Comparison of ENCODE assay signal across 8 cellular contexts in the genomic region with DNA sequence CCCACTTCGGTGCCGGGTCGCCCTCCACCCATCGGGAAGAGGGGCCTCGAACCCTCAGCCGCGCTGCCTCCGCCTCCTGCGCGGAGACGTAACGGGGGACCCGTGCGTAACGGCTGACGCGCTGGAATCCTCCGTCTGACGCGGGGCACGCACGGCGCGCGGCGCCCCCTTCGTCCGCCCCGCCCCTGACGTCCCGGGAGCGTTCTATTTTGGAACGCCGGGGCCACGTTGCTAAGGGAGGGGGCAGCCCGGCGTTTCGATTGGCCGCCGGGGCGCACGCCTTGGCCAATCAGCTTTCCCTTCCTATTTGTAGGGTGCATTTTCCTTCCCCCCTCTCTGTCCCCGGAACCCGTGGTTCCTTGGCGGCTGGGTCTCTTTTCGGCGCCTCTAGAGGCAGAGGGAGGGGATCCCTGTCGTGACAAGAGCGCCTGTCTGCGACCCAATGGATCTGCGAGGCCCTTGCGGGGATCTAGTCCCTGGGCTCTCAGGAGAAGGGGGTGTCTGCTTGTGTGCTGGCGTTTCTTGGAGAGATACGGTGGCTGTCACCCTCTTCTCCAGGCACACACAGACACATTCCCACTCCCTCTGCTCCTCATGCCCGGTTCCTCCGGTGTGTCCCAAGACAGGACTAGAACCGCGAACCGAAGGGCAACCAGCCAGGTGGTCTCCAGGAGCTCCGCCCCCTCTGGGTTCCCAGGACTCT. TPM values are rescaled to one million over a fixed set of nuclear protein-coding genes. Genes with fewer than 3 reads are reported as not detected.
A peak's percentile ranks its signal among the peaks of the same experiment; 100 is the strongest.
DNase-seq lines count a peak whose midpoint lies in the region; ATAC-seq and TF ChIP-seq lines count a peak whose summit lies in the region.

No MANE protein-coding gene starts in this region.

- peak overlapping the region; percentile 86 to 92 for H3K27ac ChIP-seq in liver (ENCODE audit: low read depth in 1 of 2, low read length in 2 of 2)

- H3K4me1 ChIP-seq in BE2C, result no peaks in the 10 kb centered on the region; the same call in 1 of the 2 replicates
- peaks cover 8 to 46% (median 21%) of the 10 kb centered on the region in 4 donors for H3K4me1 ChIP-seq in liver (ENCODE audit: control insufficient read depth in 4 of 4, insufficient read depth in 4 of 4, low read length in 3 of 4)

- peak overlapping the region; percentile 70 for H3K4me3 ChIP-seq in BE2C (ENCODE audit: low read depth, low read length)
- H3K4me3 ChIP-seq in liver (ENCODE audit: low read depth in 1 of 3, low read length in 3 of 3), result peak overlapping the region; percentile 51 to 93 (median 67)

- no peak for TF ChIP-seq CTCF in BE2C (IDR thresholded peaks at IDR 0.05; ENCODE audit: low read depth, low read length)
- no peak for TF ChIP-seq CTCF in liver (IDR thresholded peaks at IDR 0.05; ENCODE audit: low read depth, low read length, missing input control)

- H3K27me3 ChIP-seq in BE2C, result peaks cover 17% of the 10 kb centered on the region
- peaks cover 0 to 4% (median 2%) of the 10 kb centered on the region in 4 donors for H3K27me3 ChIP-seq in liver (ENCODE audit: control insufficient read depth in 4 of 4, insufficient read depth in 4 of 4, low read length in 3 of 4)

- H3K4me1 Mint-ChIP-seq in dendritic cell treated with granulocyte-macrophage colony-stimulating factor and Interleukin-4, amounts not matched to agents 40 ng/mL and 50 ng/mL, for 4 days (ENCODE audit: low read depth), result peaks cover 80% of the 10 kb centered on the region

- no peaks in the 10 kb centered on the region for H3K9me3 Mint-ChIP-seq in dendritic cell treated with granulocyte-macrophage colony-stimulating factor and Interleukin-4, amounts not matched to agents 40 ng/mL and 50 ng/mL, for 4 days

- ATAC-seq in GM19328 (IDR thresholded peaks at IDR 0.05; ENCODE audit: unreplicated experiment) (peak; percentile 66), HG03469 (IDR thresholded peaks at IDR 0.05; ENCODE audit: unreplicated experiment) (peak; percentile 35)

- TF ChIP-seq RAD21 in liver (IDR thresholded peaks at IDR 0.05), result no peak

- H3K36me3 Mint-ChIP-seq in dendritic cell treated with granulocyte-macrophage colony-stimulating factor and Interleukin-4, amounts not matched to agents 40 ng/mL and 50 ng/mL, for 4 days (ENCODE audit: low read depth), result peaks cover 7% of the 10 kb centered on the region

- no peaks in the 10 kb centered on the region for H3K9me3 ChIP-seq in BE2C
- no peaks in the 10 kb centered on the region for H3K9me3 ChIP-seq in liver (ENCODE audit: control insufficient read depth in 4 of 4, low read length in 3 of 4)

- under 1% methylated on average over 60 of the region's 60 CpGs for WGBS in liver

- H3K9ac ChIP-seq in liver (ENCODE audit: low read depth in 1 of 2, low read length in 2 of 2), result peak overlapping the region; percentile 90 to 93

- no peaks in the 10 kb centered on the region for H3K36me3 ChIP-seq in BE2C
- no peaks in the 10 kb centered on the region for H3K36me3 ChIP-seq in liver (ENCODE audit: control insufficient read depth in 4 of 4, insufficient read depth in 3 of 4, low read depth in 1 of 4, low read length in 3 of 4)

- H3K4me3 Mint-ChIP-seq in dendritic cell treated with granulocyte-macrophage colony-stimulating factor and Interleukin-4, amounts not matched to agents 40 ng/mL and 50 ng/mL, for 4 days, result peak overlapping the region; percentile 93

- intact Hi-C loops in dendritic cell treated with granulocyte-macrophage colony-stimulating factor and Interleukin-4, amounts not matched to agents 40 ng/mL and 50 ng/mL, for 4 days (cut with micrococcal nuclease), result loop anchor here (2.0 kb wide), 1 partner anchor 26 kb away; no protein-coding TSS in a partner anchor

- DNase-seq in BE2C, result peak; percentile 95
- peak; percentile 84 for DNase-seq in NCI-H526 treated with DMSO at 0.1 percent for 48 hours (lab: John Stamatoyannopoulos, UW)
- peak; percentile 85 for DNase-seq in activated CD4-positive, alpha-beta T cell treated with anti-CD3 and anti-CD28 coated beads, Interleukin-2, amount 50 U/mL, for 1 hour
- peak; percentile 93 for DNase-seq in stimulated activated CD4-positive, alpha-beta T cell treated with anti-CD3 and anti-CD28 coated beads, Interleukin-4, amount 100 ng/mL, for 1 hour

- peaks cover 64% of the 10 kb centered on the region for H3K27me3 Mint-ChIP-seq in dendritic cell treated with granulocyte-macrophage colony-stimulating factor and Interleukin-4, amounts not matched to agents 40 ng/mL and 50 ng/mL, for 4 days

- H3K27ac Mint-ChIP-seq in dendritic cell treated with granulocyte-macrophage colony-stimulating factor and Interleukin-4, amounts not matched to agents 40 ng/mL and 50 ng/mL, for 4 days, result peak overlapping the region; percentile 97

TF ChIP-seq in liver, 16 proteins besides CTCF, POLR2A, EP300 and RAD21:
- TF ChIP-seq TAF1 (conservative IDR thresholded peaks at IDR 0.05) (no peak), SP1 (IDR thresholded peaks at IDR 0.05) (peak; percentile 86), FOXA1 (IDR thresholded peaks at IDR 0.05) (no peak)
- TF ChIP-seq, protein P1, sequence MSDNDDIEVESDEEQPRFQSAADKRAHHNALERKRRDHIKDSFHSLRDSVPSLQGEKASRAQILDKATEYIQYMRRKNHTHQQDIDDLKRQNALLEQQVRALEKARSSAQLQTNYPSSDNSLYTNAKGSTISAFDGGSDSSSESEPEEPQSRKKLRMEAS (IDR thresholded peaks at IDR 0.05), result peak; percentile 8
- TF ChIP-seq, protein P2, sequence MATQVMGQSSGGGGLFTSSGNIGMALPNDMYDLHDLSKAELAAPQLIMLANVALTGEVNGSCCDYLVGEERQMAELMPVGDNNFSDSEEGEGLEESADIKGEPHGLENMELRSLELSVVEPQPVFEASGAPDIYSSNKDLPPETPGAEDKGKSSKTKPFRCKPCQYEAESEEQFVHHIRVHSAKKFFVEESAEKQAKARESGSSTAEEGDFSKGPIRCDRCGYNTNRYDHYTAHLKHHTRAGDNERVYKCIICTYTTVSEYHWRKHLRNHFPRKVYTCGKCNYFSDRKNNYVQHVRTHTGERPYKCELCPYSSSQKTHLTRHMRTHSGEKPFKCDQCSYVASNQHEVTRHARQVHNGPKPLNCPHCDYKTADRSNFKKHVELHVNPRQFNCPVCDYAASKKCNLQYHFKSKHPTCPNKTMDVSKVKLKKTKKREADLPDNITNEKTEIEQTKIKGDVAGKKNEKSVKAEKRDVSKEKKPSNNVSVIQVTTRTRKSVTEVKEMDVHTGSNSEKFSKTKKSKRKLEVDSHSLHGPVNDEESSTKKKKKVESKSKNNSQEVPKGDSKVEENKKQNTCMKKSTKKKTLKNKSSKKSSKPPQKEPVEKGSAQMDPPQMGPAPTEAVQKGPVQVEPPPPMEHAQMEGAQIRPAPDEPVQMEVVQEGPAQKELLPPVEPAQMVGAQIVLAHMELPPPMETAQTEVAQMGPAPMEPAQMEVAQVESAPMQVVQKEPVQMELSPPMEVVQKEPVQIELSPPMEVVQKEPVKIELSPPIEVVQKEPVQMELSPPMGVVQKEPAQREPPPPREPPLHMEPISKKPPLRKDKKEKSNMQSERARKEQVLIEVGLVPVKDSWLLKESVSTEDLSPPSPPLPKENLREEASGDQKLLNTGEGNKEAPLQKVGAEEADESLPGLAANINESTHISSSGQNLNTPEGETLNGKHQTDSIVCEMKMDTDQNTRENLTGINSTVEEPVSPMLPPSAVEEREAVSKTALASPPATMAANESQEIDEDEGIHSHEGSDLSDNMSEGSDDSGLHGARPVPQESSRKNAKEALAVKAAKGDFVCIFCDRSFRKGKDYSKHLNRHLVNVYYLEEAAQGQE (IDR thresholded peaks at IDR 0.05), result peak; percentile 45

RNA-seq across cellular contexts. Expression of gene FOSB, which starts 1.5 kb away (rescaled TPM):
- polyA plus RNA-seq in BE2C (2012; ENCODE audit: insufficient read depth, insufficient read length, low read depth), result 1.1 TPM
- total RNA-seq in liver, result 1 to 10 TPM in 1 of 2 donors, under 1 TPM in 1; 0.28 to 1.3 TPM
- under 1 TPM; 0.18 to 0.51 TPM for polyA plus RNA-seq in liver

RNA-seq across cellular contexts. Expression of gene RTN2, which starts 27.6 kb away (rescaled TPM):
- polyA plus RNA-seq in BE2C (2012; ENCODE audit: insufficient read depth, insufficient read length, low read depth), result 79.0 TPM
- 1 to 10 TPM; 1.0 to 1.6 TPM for total RNA-seq in liver
- 1 to 10 TPM; 1.3 to 3.5 TPM for polyA plus RNA-seq in liver

RNA-seq across cellular contexts. Expression of gene PPM1N, which starts 29.0 kb away (rescaled TPM):
- polyA plus RNA-seq in BE2C (2012; ENCODE audit: insufficient read depth, insufficient read length, low read depth), result 2.2 TPM
- total RNA-seq in liver, result 1 to 10 TPM in 1 of 2 donors, under 1 TPM in 1; 0.17 to 1.5 TPM
- under 1 TPM; 0.45 to 0.49 TPM for polyA plus RNA-seq in liver

RNA-seq across cellular contexts. Expression of gene VASP, which starts 38.0 kb away (rescaled TPM):
- 177 TPM for polyA plus RNA-seq in BE2C (2012; ENCODE audit: insufficient read depth, insufficient read length, low read depth)
- 10 to 100 TPM; 20.2 to 29.1 TPM for total RNA-seq in liver
- 10 to 100 TPM in 1 of 2 donors, 1 to 10 TPM in 1; 7.3 to 25.3 TPM for polyA plus RNA-seq in liver

RNA-seq across cellular contexts. Expression of gene ERCC1, which starts 45.6 kb away (rescaled TPM):
- polyA plus RNA-seq in BE2C (2012; ENCODE audit: insufficient read depth, insufficient read length, low read depth), result 120 TPM
- 10 to 100 TPM; 19.3 to 24.7 TPM for total RNA-seq in liver
- 10 to 100 TPM; 19.2 to 28.7 TPM for polyA plus RNA-seq in liver

Comparison
In these comparisons a context has a peak if more than half of its experiments do, and no peak if none do; other contexts are left out.
1. Peak in every context shown above with its lines: DNase-seq, ATAC-seq, H3K4me3 ChIP-seq and H3K27ac ChIP-seq.